21 cellular contexts compared by ENCODE assay signal in the genomic region with DNA sequence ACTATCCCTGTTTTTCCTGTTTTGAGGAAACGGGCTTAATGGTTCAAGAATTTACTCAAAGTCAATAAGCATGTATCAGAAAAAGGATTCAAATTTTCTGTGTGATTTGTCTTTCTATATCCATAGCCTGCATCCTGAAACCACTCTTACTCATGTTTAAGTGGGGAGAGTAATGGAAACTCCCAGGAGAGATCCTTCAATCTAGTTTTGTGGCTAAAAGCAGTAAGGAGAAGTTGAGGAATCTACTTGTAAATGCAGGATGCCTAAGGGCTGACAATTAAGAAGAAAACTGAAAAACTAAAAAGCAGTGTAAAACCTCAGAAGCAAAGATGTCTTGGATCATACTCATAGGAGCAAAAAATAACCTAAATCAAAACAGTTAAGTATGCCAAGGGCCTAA.
DNase-seq lines count a peak whose midpoint lies in the region; ATAC-seq, FAIRE-seq and TF ChIP-seq lines count a peak whose summit lies in the region.
"Had no signal": no experiment of that assay in that cellular context is flagged by ENCODE, and none has a peak within 500 bp of the region (broad histone marks: within the 10 kb centered on the region; RNA-seq: fewer than 3 reads in every experiment).

No MANE protein-coding gene starts in this region.

- H4K20me1 ChIP-seq in H9 (ENCODE audit: control insufficient read depth, insufficient read depth, insufficient read length), result no peaks in the 10 kb centered on the region
- H4K20me1 ChIP-seq in astrocyte (ENCODE audit: insufficient read depth, low read length), result no peaks in the 10 kb centered on the region
- H4K20me1 ChIP-seq in osteoblast (ENCODE audit: insufficient read depth, low read length), result no peaks in the 10 kb centered on the region
- H4K20me1 ChIP-seq: BLaER1 had no signal

- CTCF ChIA-PET in CD4-positive, alpha-beta T cell (lab: Charles Lee), result no interaction called here

- peak; percentile 23 for FAIRE-seq in GM12891 (lab: Jason Lieb, UNC)
- FAIRE-seq in astrocyte (lab: Jason Lieb, UNC), result no peak
- FAIRE-seq: G401.6 had no signal

- H3K14ac ChIP-seq in H9 (ENCODE audit: insufficient read depth, low read length), result no peak overlapping the region

- no peak overlapping the region for H3K56ac ChIP-seq in H9 (ENCODE audit: insufficient read length, low read depth, low read length)

- no peak overlapping the region for H2BK12ac ChIP-seq in H9 (ENCODE audit: insufficient read length, low read depth, low read length)

- H3K4me1 Mint-ChIP-seq in H9 (peaks cover 20 to 30% of the 10 kb centered on the region in 2 experiments), astrocyte (ENCODE audit: low read depth, unreplicated experiment) (peaks cover 24% of the 10 kb centered on the region)
- peaks cover 6% of the 10 kb centered on the region for H3K4me1 Mint-ChIP-seq in CD4-positive, alpha-beta T cell (ENCODE audit: low read depth)
- H3K4me1 Mint-ChIP-seq: B cell had no signal

- H3K18ac ChIP-seq in H9 (ENCODE audit: insufficient read length, low read depth, low read length), result no peak overlapping the region

- H4K8ac ChIP-seq in H9 (replicated peaks; ENCODE audit: insufficient read length, low read depth, low read length), result no peak overlapping the region

- H3K4me3 Mint-ChIP-seq in H9, result no peak overlapping the region
- no peak overlapping the region for H3K4me3 Mint-ChIP-seq in astrocyte (ENCODE audit: unreplicated experiment)
- H3K4me3 Mint-ChIP-seq in CD4-positive, alpha-beta T cell, result no peak overlapping the region
- H3K4me3 Mint-ChIP-seq: B cell; CD4-positive, alpha-beta memory T cell; HFFc6 had no signal

- H3K9me3 Mint-ChIP-seq in H9 (no peaks in the 10 kb centered on the region), astrocyte (ENCODE audit: unreplicated experiment) (no peaks in the 10 kb centered on the region)
- no peaks in the 10 kb centered on the region for H3K9me3 Mint-ChIP-seq in CD4-positive, alpha-beta T cell
- H3K9me3 Mint-ChIP-seq: CD4-positive, alpha-beta memory T cell; HFFc6 had no signal

- intact Hi-C loops in CD4-positive, alpha-beta T cell (cut with DNase I, micrococcal nuclease), result loop anchor here in 1 of 2 experiments (5.0 kb wide), 1 partner anchor 32 kb away; no protein-coding TSS in a partner anchor
- intact Hi-C loops in sciatic nerve (cut with DNase I), result no loop called here

- no peaks in the 10 kb centered on the region for H3K23me2 ChIP-seq in H9 (ENCODE audit: insufficient read length, low read depth, low read length, poor library complexity, severe bottlenecking)

- peaks cover 7 to 41% (median 15%) of the 10 kb centered on the region in 3 experiments; a peak in 5 of 7 replicates for H3K36me3 Mint-ChIP-seq in H9 (ENCODE audit: insufficient read depth in 1 of 3, low read depth in 3 of 3)
- peaks cover 9% of the 10 kb centered on the region for H3K36me3 Mint-ChIP-seq in astrocyte (ENCODE audit: low read depth, unreplicated experiment)
- peaks cover 48% of the 10 kb centered on the region for H3K36me3 Mint-ChIP-seq in CD4-positive, alpha-beta T cell (ENCODE audit: low read depth)

- no peaks in the 10 kb centered on the region for H3K9me3 ChIP-seq in H9 (ENCODE audit: control insufficient read depth, low read depth, low read length)
- no peaks in the 10 kb centered on the region for H3K9me3 ChIP-seq in astrocyte (ENCODE audit: insufficient read depth, low read depth, low read length)
- no peaks in the 10 kb centered on the region for H3K9me3 ChIP-seq in osteoblast (ENCODE audit: low read depth, low read length)
- no peaks in the 10 kb centered on the region for H3K9me3 ChIP-seq in CD4-positive, alpha-beta T cell (ENCODE audit: control insufficient read depth, low read length)
- H3K9me3 ChIP-seq in upper lobe of left lung, result no peaks in the 10 kb centered on the region
- H3K9me3 ChIP-seq: BLaER1 had no signal

- no CpG with 5 or more reads among the region's 1 CpG for WGBS in H9 (ENCODE audit: extremely low coverage, insufficient read length, low lambda C conversion rate)
- WGBS in upper lobe of left lung, 2 donors, result 96 to 97% methylated on average over 1 of the region's 1 CpG

- no peak overlapping the region for H4K91ac ChIP-seq in H9 (ENCODE audit: insufficient read length, low read depth, low read length)

- no peak for ATAC-seq in CD4-positive, alpha-beta T cell (ENCODE audit: poor library complexity)
- ATAC-seq in upper lobe of left lung (ENCODE audit: low FRiP score in 2 of 2) (no peak), HG02571 (IDR thresholded peaks at IDR 0.05; ENCODE audit: unreplicated experiment) (no peak), sciatic nerve (no peak)
- ATAC-seq: HCT116 had no signal

- POLR2A ChIA-PET in CD4-positive, alpha-beta T cell (lab: Charles Lee), result interaction anchor here (2.8 kb wide), 1 partner anchor 34 kb away, joined by 11 read pairs; no protein-coding TSS in a partner anchor

- H3K27ac Mint-ChIP-seq in H9 (peak overlapping the region in 2 of 3 experiments; percentile 14 to 86; a peak in 2 of 7 replicates), astrocyte (ENCODE audit: unreplicated experiment) (peak overlapping the region; percentile 6)
- H3K27ac Mint-ChIP-seq in CD4-positive, alpha-beta T cell, result no peak overlapping the region
- H3K27ac Mint-ChIP-seq: B cell; CD4-positive, alpha-beta memory T cell; HFFc6 had no signal

- no peak overlapping the region for H2AK5ac ChIP-seq in H9 (ENCODE audit: insufficient read length, low read length)

- H2AFZ ChIP-seq in H9 (ENCODE audit: low read length) (no peak overlapping the region), astrocyte (ENCODE audit: low read depth, low read length) (no peak overlapping the region), osteoblast (ENCODE audit: low read length) (no peak overlapping the region)
- H2AFZ ChIP-seq: GM23248 had no signal

- H3T11ph ChIP-seq in H9 (ENCODE audit: low read length), result no peak overlapping the region

- H3K27ac ChIP-seq in H9 (ENCODE audit: insufficient read length, low read depth, low read length) (no peak overlapping the region), astrocyte (ENCODE audit: low read depth, low read length) (no peak overlapping the region), osteoblast (ENCODE audit: low read depth, low read length) (peak overlapping the region; percentile 24), upper lobe of left lung (no peak overlapping the region)
- H3K27ac ChIP-seq in CD4-positive, alpha-beta T cell (ENCODE audit: low read depth, low read length), result no peak overlapping the region
- H3K27ac ChIP-seq: BLaER1, C4-2B, GM23248 had no signal

- no peak overlapping the region for H3K4me3 ChIP-seq in astrocyte (ENCODE audit: insufficient read depth, low read depth, low read length)
- H3K4me3 ChIP-seq in osteoblast (ENCODE audit: insufficient read depth, low read length), result no peak overlapping the region
- no peak overlapping the region for H3K4me3 ChIP-seq in upper lobe of left lung
- H3K4me3 ChIP-seq: BLaER1, GM23248 had no signal

- TF ChIP-seq CTCF in H9 (conservative IDR thresholded peaks at IDR 0.05) (no peak), astrocyte (IDR thresholded peaks at IDR 0.05; ENCODE audit: insufficient read depth, low read depth, low read length) (no peak), osteoblast (IDR thresholded peaks at IDR 0.05; ENCODE audit: extremely low read depth, low read depth, low read length) (no peak), upper lobe of left lung (IDR thresholded peaks at IDR 0.05) (no peak)
- no peak for TF ChIP-seq CTCF in CD4-positive, alpha-beta T cell (IDR thresholded peaks at IDR 0.05)

- no peak overlapping the region for H2BK120ac ChIP-seq in H9 (ENCODE audit: low read depth, low read length, poor library complexity, severe bottlenecking)

- H2BK5ac ChIP-seq in H9 (ENCODE audit: insufficient read length, low read length), result no peak overlapping the region

- H3K4me2 ChIP-seq in H9 (ENCODE audit: insufficient read depth, insufficient read length, low read length), result no peak overlapping the region
- no peak overlapping the region for H3K4me2 ChIP-seq in astrocyte (ENCODE audit: low read length)
- H3K4me2 ChIP-seq in osteoblast (ENCODE audit: insufficient read depth, low read length), result no peak overlapping the region
- H3K4me2 ChIP-seq: BLaER1 had no signal

- no peaks in the 10 kb centered on the region for H3K27me3 Mint-ChIP-seq in H9 (ENCODE audit: low read depth)
- no peaks in the 10 kb centered on the region for H3K27me3 Mint-ChIP-seq in astrocyte (ENCODE audit: low read depth, unreplicated experiment)
- H3K27me3 Mint-ChIP-seq in CD4-positive, alpha-beta T cell, result no peaks in the 10 kb centered on the region
- H3K27me3 Mint-ChIP-seq: B cell; CD4-positive, alpha-beta memory T cell had no signal

- DNase-seq in GM12891 (ENCODE audit: insufficient read length, low spot score) (no peak), H9 (no peak), astrocyte (ENCODE audit: low read depth) (no peak), osteoblast (ENCODE audit: insufficient read length, low spot score, missing footprints) (peak; percentile 73), upper lobe of left lung (no peak), sciatic nerve (ENCODE audit: low spot score) (no peak)
- no peak for DNase-seq in CD4-positive, alpha-beta T cell
- DNase-seq: Calu3; CD4-positive, alpha-beta memory T cell; COR-L47; DMS53; DMS79 treated with DMSO at 0.1 percent for 48 hours; GM23248; H7; HFFc6 had no signal

- no peak overlapping the region for H3K4ac ChIP-seq in H9 (ENCODE audit: low read depth, low read length)

- H3K9ac ChIP-seq in H9 (ENCODE audit: extremely low read depth, insufficient read length, low read length) (no peak overlapping the region), astrocyte (ENCODE audit: low read length) (no peak overlapping the region)
- H3K9ac ChIP-seq: BLaER1, GM23248 had no signal

- H3K79me2 ChIP-seq in H9 (ENCODE audit: insufficient read depth, low read length), result no peaks in the 10 kb centered on the region
- H3K79me2 ChIP-seq in astrocyte (ENCODE audit: insufficient read depth, low read length), result peaks cover 4% of the 10 kb centered on the region
- H3K79me2 ChIP-seq in osteoblast (ENCODE audit: insufficient read depth, low read length), result peaks cover 1% of the 10 kb centered on the region

- no peak overlapping the region for H4K5ac ChIP-seq in H9 (ENCODE audit: insufficient read length, low read depth, low read length)

- H3K27me3 ChIP-seq in H9 (ENCODE audit: insufficient read depth, low read length) (no peaks in the 10 kb centered on the region; the same call in 1 of the 2 replicates), astrocyte (ENCODE audit: insufficient read depth, low read length) (no peaks in the 10 kb centered on the region), osteoblast (ENCODE audit: insufficient read depth, low read length) (no peaks in the 10 kb centered on the region), upper lobe of left lung (no peaks in the 10 kb centered on the region)
- H3K27me3 ChIP-seq in CD4-positive, alpha-beta T cell (ENCODE audit: control insufficient read depth, insufficient read depth, low read length), result no peaks in the 10 kb centered on the region
- H3K27me3 ChIP-seq: BLaER1 had no signal

- no peak overlapping the region for H2BK15ac ChIP-seq in H9 (ENCODE audit: low read depth, low read length)

- no peaks in the 10 kb centered on the region for H3K4me1 ChIP-seq in H9 (ENCODE audit: insufficient read depth, low read length)
- H3K4me1 ChIP-seq in astrocyte (ENCODE audit: insufficient read depth, low read length), result peaks cover 6% of the 10 kb centered on the region
- H3K4me1 ChIP-seq in osteoblast (ENCODE audit: insufficient read depth, low read length), result peaks cover 11% of the 10 kb centered on the region
- H3K4me1 ChIP-seq in upper lobe of left lung, result peaks cover 0 to 3% (median under 1%) of the 10 kb centered on the region in 4 donors

- no peak overlapping the region for H2BK20ac ChIP-seq in H9 (ENCODE audit: low read depth, low read length, poor library complexity, severe bottlenecking)

- H3K23ac ChIP-seq in H9 (ENCODE audit: insufficient read length, low read depth, low read length), result no peak overlapping the region

- H3K79me1 ChIP-seq in H9 (ENCODE audit: insufficient read depth, low read depth, low read length, poor library complexity, severe bottlenecking), result no peaks in the 10 kb centered on the region

- H3K36me3 ChIP-seq in astrocyte (ENCODE audit: insufficient read depth, low read length) (peaks cover 26% of the 10 kb centered on the region), osteoblast (ENCODE audit: insufficient read depth, low read length) (peaks cover 39% of the 10 kb centered on the region), upper lobe of left lung (peaks cover 13 to 56% (median 31%) of the 10 kb centered on the region in 4 donors)

- no peak for TF ChIP-seq EP300 in upper lobe of left lung (IDR thresholded peaks at IDR 0.05)

- TF ChIP-seq POLR2A in GM12891 (IDR thresholded peaks at IDR 0.05; ENCODE audit: low read depth, low read length), result no peak
- no peak for TF ChIP-seq POLR2A in upper lobe of left lung (IDR thresholded peaks at IDR 0.05)
